In the genomic region with DNA sequence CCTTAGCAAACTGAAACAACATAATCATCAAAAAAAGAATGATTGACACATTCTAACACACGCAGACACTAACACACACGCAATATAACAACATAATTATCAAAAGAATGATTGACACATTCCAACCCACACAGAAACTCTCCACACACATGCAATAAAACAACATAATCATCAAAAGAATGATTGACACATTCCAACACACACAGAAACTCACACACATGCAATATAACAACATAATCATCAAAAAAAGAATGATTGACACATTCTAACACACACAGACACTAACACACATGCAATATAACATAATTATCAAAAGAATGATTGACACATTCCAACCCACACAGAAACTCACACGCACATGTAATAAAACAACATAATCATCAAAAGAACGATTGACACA, we compare ENCODE assay signal across 1 cellular context.
TF ChIP-seq lines count a peak whose summit lies in the region.

No MANE protein-coding gene starts in this region.

TF ChIP-seq in HepG2, 621 proteins besides CTCF, POLR2A, EP300 and RAD21:
- TF ChIP-seq RBM22 (optimal IDR thresholded peaks at IDR 0.05; ENCODE audit: low read length) (no peak), MAFF (IDR thresholded peaks at IDR 0.05; ENCODE audit: low read depth, low read length) (0 out of 2 replicates have a peak, but pooled peaks have one; percentile 0)
